1 cellular context compared by ENCODE assay signal in the genomic region with DNA sequence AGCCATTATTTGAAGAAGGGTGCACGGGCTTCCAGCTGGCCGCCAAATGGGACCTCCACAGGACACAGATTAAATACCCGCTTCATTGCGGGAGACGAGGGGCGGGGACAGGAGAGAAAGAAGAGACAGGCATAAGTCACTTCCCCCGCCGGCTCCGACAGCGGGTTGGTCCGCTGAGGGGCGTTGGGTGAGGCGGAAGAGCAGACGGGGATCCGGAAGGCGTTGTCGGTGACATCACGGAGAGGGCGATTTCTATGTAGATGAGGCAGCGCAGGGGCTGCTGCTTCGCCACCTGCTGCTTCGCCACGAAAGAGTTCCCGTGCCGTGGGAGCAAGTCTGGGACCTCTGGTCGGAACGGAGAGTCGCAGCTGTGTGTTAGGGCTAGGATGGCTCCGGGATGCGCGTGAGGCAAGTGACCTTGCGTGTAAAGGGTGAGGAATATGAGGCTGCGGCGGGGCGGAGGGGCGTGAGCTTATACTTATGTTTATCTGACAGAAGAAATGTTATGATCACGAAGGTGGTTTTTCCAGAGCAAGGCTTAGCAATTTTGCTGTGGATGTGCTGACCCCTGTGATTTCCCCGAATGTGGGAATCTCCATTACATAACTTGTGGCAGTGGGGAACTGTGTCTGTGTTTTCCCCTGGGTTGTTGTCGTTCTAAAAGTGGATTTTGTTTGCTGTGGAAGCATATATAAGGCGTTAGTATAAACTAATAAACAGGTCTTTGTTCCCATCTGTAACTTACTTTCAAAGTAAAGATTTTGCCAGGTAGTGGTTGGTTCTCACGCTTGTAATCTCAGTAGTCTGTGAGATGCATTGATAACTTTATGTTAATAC.
TF ChIP-seq lines count a peak whose summit lies in the region.

No MANE protein-coding gene starts in this region.

TF ChIP-seq in K562, 482 proteins besides CTCF, POLR2A, EP300 and RAD21 (continued from another document and continues in another):
- peak; percentile 84 for TF ChIP-seq DEAF1 (CRISPR knock-in tag; IDR thresholded peaks at IDR 0.05)
- TF ChIP-seq, protein P1, sequence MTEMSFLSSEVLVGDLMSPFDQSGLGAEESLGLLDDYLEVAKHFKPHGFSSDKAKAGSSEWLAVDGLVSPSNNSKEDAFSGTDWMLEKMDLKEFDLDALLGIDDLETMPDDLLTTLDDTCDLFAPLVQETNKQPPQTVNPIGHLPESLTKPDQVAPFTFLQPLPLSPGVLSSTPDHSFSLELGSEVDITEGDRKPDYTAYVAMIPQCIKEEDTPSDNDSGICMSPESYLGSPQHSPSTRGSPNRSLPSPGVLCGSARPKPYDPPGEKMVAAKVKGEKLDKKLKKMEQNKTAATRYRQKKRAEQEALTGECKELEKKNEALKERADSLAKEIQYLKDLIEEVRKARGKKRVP (CRISPR knock-in tag; IDR thresholded peaks at IDR 0.05), result peak; percentile 89
- peak; percentile 84 to 90; a peak in 2 of 4 replicates for TF ChIP-seq MLLT1 (IDR thresholded peaks at IDR 0.05)
- peak; percentile 87 for TF ChIP-seq POLR2G (IDR thresholded peaks at IDR 0.05; ENCODE audit: low read depth, low read length)
- peak; percentile 99 for TF ChIP-seq SMAD1 (IDR thresholded peaks at IDR 0.05; ENCODE audit: low read depth, low read length, partially characterized antibody)
- TF ChIP-seq HLTF (IDR thresholded peaks at IDR 0.05), result peak; percentile 93; the same call in 1 of the 2 replicates
- peak; percentile 58; the same call in 1 of the 2 replicates for TF ChIP-seq NCOA6 (IDR thresholded peaks at IDR 0.05)
- peak; percentile 40; the same call in 1 of the 2 replicates for TF ChIP-seq KAT7 (CRISPR knock-in tag; IDR thresholded peaks at IDR 0.05; ENCODE audit: borderline replicate concordance)
- TF ChIP-seq, protein P2, sequence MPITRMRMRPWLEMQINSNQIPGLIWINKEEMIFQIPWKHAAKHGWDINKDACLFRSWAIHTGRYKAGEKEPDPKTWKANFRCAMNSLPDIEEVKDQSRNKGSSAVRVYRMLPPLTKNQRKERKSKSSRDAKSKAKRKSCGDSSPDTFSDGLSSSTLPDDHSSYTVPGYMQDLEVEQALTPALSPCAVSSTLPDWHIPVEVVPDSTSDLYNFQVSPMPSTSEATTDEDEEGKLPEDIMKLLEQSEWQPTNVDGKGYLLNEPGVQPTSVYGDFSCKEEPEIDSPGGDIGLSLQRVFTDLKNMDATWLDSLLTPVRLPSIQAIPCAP (CRISPR knock-in tag; IDR thresholded peaks at IDR 0.05; ENCODE audit: borderline replicate concordance), result peak; percentile 75; the same call in 1 of the 2 replicates
- TF ChIP-seq, protein P3, sequence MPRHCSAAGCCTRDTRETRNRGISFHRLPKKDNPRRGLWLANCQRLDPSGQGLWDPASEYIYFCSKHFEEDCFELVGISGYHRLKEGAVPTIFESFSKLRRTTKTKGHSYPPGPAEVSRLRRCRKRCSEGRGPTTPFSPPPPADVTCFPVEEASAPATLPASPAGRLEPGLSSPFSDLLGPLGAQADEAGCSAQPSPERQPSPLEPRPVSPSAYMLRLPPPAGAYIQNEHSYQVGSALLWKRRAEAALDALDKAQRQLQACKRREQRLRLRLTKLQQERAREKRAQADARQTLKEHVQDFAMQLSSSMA (CRISPR knock-in tag; IDR thresholded peaks at IDR 0.05), result peak; percentile 91
- TF ChIP-seq ZEB2 (IDR thresholded peaks at IDR 0.05), result peak; percentile 74; the same call in 1 of the 2 replicates
- TF ChIP-seq ZFP36 (IDR thresholded peaks at IDR 0.05; ENCODE audit: low read depth, low read length, partially characterized antibody), result peak; percentile 12
- TF ChIP-seq ERF (CRISPR knock-in tag; IDR thresholded peaks at IDR 0.05), result peak; percentile 98
- TF ChIP-seq ARHGAP35 (IDR thresholded peaks at IDR 0.05; ENCODE audit: partially characterized antibody), result peak; percentile 98
- peak; percentile 87 for TF ChIP-seq SP1 (CRISPR knock-in tag; IDR thresholded peaks at IDR 0.05)
- TF ChIP-seq MXI1 (IDR thresholded peaks at IDR 0.05; ENCODE audit: low read depth, low read length), result peak; percentile 68; the same call in 1 of the 2 replicates
- peak; percentile 90 to 97 for TF ChIP-seq SIN3A (IDR thresholded peaks at IDR 0.05; ENCODE audit: borderline replicate concordance in 2 of 2, control insufficient read depth in 1 of 2, low read depth in 2 of 2, low read length in 2 of 2)
- TF ChIP-seq MTA3 (IDR thresholded peaks at IDR 0.05; ENCODE audit: borderline replicate concordance), result peak; percentile 98
- TF ChIP-seq ZFP1 (CRISPR knock-in tag; IDR thresholded peaks at IDR 0.05), result peak; percentile 78; the same call in 1 of the 2 replicates
- TF ChIP-seq RUNX1 (IDR thresholded peaks at IDR 0.05; ENCODE audit: low read depth), result peak; percentile 98
- peak in 1 of 2 experiments; percentile 32 for TF ChIP-seq E2F6 (IDR thresholded peaks at IDR 0.05; ENCODE audit: borderline replicate concordance in 1 of 2, extremely low read depth in 1 of 2, insufficient read depth in 1 of 2, insufficient read length in 1 of 2, low read depth in 1 of 2, low read length in 1 of 2, poor library complexity in 1 of 2, severe bottlenecking in 1 of 2)
- TF ChIP-seq FOXK1 (CRISPR knock-in tag; IDR thresholded peaks at IDR 0.05; ENCODE audit: borderline replicate concordance), result peak; percentile 84
- TF ChIP-seq CHD2 (IDR thresholded peaks at IDR 0.05; ENCODE audit: low read depth, low read length), result peak; percentile 72
- peak; percentile 53; the same call in 1 of the 2 replicates for TF ChIP-seq ARID4B (CRISPR knock-in tag; IDR thresholded peaks at IDR 0.05)
- TF ChIP-seq, protein P4, sequence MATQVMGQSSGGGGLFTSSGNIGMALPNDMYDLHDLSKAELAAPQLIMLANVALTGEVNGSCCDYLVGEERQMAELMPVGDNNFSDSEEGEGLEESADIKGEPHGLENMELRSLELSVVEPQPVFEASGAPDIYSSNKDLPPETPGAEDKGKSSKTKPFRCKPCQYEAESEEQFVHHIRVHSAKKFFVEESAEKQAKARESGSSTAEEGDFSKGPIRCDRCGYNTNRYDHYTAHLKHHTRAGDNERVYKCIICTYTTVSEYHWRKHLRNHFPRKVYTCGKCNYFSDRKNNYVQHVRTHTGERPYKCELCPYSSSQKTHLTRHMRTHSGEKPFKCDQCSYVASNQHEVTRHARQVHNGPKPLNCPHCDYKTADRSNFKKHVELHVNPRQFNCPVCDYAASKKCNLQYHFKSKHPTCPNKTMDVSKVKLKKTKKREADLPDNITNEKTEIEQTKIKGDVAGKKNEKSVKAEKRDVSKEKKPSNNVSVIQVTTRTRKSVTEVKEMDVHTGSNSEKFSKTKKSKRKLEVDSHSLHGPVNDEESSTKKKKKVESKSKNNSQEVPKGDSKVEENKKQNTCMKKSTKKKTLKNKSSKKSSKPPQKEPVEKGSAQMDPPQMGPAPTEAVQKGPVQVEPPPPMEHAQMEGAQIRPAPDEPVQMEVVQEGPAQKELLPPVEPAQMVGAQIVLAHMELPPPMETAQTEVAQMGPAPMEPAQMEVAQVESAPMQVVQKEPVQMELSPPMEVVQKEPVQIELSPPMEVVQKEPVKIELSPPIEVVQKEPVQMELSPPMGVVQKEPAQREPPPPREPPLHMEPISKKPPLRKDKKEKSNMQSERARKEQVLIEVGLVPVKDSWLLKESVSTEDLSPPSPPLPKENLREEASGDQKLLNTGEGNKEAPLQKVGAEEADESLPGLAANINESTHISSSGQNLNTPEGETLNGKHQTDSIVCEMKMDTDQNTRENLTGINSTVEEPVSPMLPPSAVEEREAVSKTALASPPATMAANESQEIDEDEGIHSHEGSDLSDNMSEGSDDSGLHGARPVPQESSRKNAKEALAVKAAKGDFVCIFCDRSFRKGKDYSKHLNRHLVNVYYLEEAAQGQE (CRISPR knock-in tag; IDR thresholded peaks at IDR 0.05; ENCODE audit: low read depth), result 0 out of 2 replicates have a peak, but pooled peaks have one; percentile 71
- TF ChIP-seq RHOXF2B (CRISPR knock-in tag; conservative IDR thresholded peaks at IDR 0.05), result peak; percentile 91
- TF ChIP-seq, protein P5, sequence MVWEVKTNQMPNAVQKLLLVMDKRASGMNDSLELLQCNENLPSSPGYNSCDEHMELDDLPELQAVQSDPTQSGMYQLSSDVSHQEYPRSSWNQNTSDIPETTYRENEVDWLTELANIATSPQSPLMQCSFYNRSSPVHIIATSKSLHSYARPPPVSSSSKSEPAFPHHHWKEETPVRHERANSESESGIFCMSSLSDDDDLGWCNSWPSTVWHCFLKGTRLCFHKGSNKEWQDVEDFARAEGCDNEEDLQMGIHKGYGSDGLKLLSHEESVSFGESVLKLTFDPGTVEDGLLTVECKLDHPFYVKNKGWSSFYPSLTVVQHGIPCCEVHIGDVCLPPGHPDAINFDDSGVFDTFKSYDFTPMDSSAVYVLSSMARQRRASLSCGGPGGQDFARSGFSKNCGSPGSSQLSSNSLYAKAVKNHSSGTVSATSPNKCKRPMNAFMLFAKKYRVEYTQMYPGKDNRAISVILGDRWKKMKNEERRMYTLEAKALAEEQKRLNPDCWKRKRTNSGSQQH (CRISPR knock-in tag; IDR thresholded peaks at IDR 0.05), result peak; percentile 100
- TF ChIP-seq CREB3L1 (IDR thresholded peaks at IDR 0.05; ENCODE audit: borderline replicate concordance, low read depth), result peak; percentile 58; the same call in 1 of the 2 replicates
- TF ChIP-seq THRAP3 (IDR thresholded peaks at IDR 0.05; ENCODE audit: borderline replicate concordance), result peak; percentile 99
- TF ChIP-seq L3MBTL2 (IDR thresholded peaks at IDR 0.05), result peak; percentile 38; the same call in 1 of the 2 replicates
